11 cellular contexts compared by ENCODE assay signal in the genomic region with DNA sequence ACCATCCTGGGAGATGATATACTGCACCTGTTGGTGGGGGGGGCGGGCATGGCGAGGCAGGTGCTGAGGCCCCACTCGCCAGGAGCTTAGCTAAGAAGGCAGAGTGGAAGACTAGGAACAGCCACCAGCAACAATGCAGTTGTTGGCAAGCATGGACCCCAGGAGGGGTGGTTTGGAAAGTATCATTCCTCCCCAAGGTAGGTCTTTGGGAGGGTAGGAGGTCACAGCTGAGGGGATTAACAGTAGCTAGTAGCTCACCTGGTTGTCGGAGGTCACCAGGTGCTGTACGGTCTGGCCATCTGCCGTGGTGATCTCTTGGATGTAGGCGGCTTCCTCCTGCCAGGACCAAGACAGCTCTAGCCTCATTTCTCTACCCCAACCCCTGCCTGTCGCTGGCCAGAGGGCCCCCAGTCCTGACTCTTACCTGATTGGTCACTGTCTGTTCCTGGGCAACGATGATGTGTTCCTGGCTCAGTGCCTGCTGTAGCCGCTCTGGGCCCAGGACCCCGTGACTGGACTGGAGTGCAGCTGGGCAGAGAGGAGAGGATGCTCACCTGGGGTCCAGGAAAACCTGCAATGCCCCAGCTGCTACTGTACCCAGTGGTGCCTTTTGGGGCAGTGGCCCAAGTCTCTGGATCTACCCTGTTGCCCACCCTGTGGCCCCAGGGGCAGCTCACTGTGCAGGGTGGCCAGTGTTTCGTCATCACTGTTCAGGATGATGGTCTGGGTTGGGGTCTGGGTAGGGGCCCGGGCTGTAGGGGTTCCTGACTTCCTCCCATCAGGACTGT. TPM values are rescaled to one million over a fixed set of nuclear protein-coding genes. Genes with fewer than 3 reads are reported as not detected.
DNase-seq lines count a peak whose midpoint lies in the region; ATAC-seq, FAIRE-seq and TF ChIP-seq lines count a peak whose summit lies in the region.
"Had no signal": no experiment of that assay in that cellular context is flagged by ENCODE, and none has a peak within 500 bp of the region (broad histone marks: within the 10 kb centered on the region; RNA-seq: fewer than 3 reads in every experiment).

No MANE protein-coding gene starts in this region.

- no peak for ATAC-seq in GM19397 (IDR thresholded peaks at IDR 0.05; ENCODE audit: unreplicated experiment)
- ATAC-seq in foreskin keratinocyte, result no peak
- ATAC-seq: body of pancreas, left lung had no signal

- H3K36me3 Mint-ChIP-seq in CD8-positive, alpha-beta memory T cell, result peaks cover 0 to 95% (median 4%) of the 10 kb centered on the region in 3 donors

- intact Hi-C loops in kidney (cut with DNase I), result loop anchor here (10.0 kb wide), 1 partner anchor 145 kb away; no protein-coding TSS in a partner anchor

- peak overlapping the region in 6 of 8 donors; percentile 12 to 85 (median 56) for H3K27ac Mint-ChIP-seq in CD8-positive, alpha-beta memory T cell

- H3K27me3 Mint-ChIP-seq in CD8-positive, alpha-beta memory T cell, result no peaks in the 10 kb centered on the region

- no peak overlapping the region for H3K4me3 Mint-ChIP-seq in CD8-positive, alpha-beta memory T cell

- TF ChIP-seq POLR2A in GM19193 (IDR thresholded peaks at IDR 0.05; ENCODE audit: extremely low read depth, insufficient read depth, insufficient read length), result peak; percentile 21

- H3K36me3 ChIP-seq in CD8-positive, alpha-beta memory T cell (ENCODE audit: insufficient read depth, low read length), result peaks cover 78% of the 10 kb centered on the region
- H3K36me3 ChIP-seq in kidney (ENCODE audit: control insufficient read depth in 1 of 2, insufficient read depth in 2 of 2, low read length in 2 of 2), result peaks cover 48 to 71% of the 10 kb centered on the region in 2 donors

- CTCF ChIA-PET in CD8-positive, alpha-beta memory T cell (lab: Charles Lee), result interaction anchor here (0.9 to 1.3 kb wide), 4 partner anchors 16 to 151 kb away, joined by 3 to 6 read pairs (median 4); a partner anchor contains a TSS

- no peak for FAIRE-seq in kidney (lab: Jason Lieb, UNC)

- POLR2A ChIA-PET in CD8-positive, alpha-beta memory T cell (lab: Charles Lee), result interaction anchor here (0.5 to 4.4 kb wide), 4 partner anchors 15 to 21 kb away, joined by 6 to 26 read pairs (median 12); a partner anchor contains a TSS

- TF ChIP-seq CTCF in kidney (IDR thresholded peaks at IDR 0.05; ENCODE audit: borderline replicate concordance, extremely low read depth, insufficient read depth), result no peak
- no peak for TF ChIP-seq CTCF in foreskin keratinocyte (conservative IDR thresholded peaks at IDR 0.05)

- H3K4me3 ChIP-seq in CD8-positive, alpha-beta memory T cell (ENCODE audit: low read length), result no peak overlapping the region
- H3K4me3 ChIP-seq in kidney (ENCODE audit: low read length in 2 of 2), result no peak overlapping the region
- H3K4me3 ChIP-seq: body of pancreas, left lung, thoracic aorta had no signal

- no peak for DNase-seq in CD8-positive, alpha-beta memory T cell
- DNase-seq in kidney, result peak; percentile 56
- no peak for DNase-seq in foreskin keratinocyte
- DNase-seq: activated CD4-positive, CD25-positive, alpha-beta regulatory T cell treated with anti-CD3 and anti-CD28 coated beads, Interleukin-2, amount 50 U/mL, for 72 hours; body of pancreas; NCI-H2081 had no signal

- H3K27me3 ChIP-seq in CD8-positive, alpha-beta memory T cell (ENCODE audit: insufficient read depth, low read length, poor library complexity, severe bottlenecking), result no peaks in the 10 kb centered on the region
- no peaks in the 10 kb centered on the region for H3K27me3 ChIP-seq in foreskin keratinocyte
- H3K27me3 ChIP-seq: body of pancreas, left lung had no signal

- H3K9ac ChIP-seq in kidney (ENCODE audit: low read length in 2 of 2), result no peak overlapping the region

- H3K9me3 ChIP-seq in CD8-positive, alpha-beta memory T cell (ENCODE audit: low read length), result no peaks in the 10 kb centered on the region
- H3K9me3 ChIP-seq in kidney (ENCODE audit: control insufficient read depth in 1 of 2, low read length in 2 of 2), result no peaks in the 10 kb centered on the region
- H3K9me3 ChIP-seq: body of pancreas, left lung, thoracic aorta had no signal

- peaks cover 8 to 23% (median 18%) of the 10 kb centered on the region in 3 donors for H3K4me1 Mint-ChIP-seq in CD8-positive, alpha-beta memory T cell

- no peaks in the 10 kb centered on the region for H3K9me3 Mint-ChIP-seq in CD8-positive, alpha-beta memory T cell

- no peak overlapping the region for H3K27ac ChIP-seq in CD8-positive, alpha-beta memory T cell (ENCODE audit: low read depth, low read length)
- no peak overlapping the region for H3K27ac ChIP-seq in kidney (ENCODE audit: low read depth in 2 of 2, low read length in 2 of 2)
- H3K27ac ChIP-seq in foreskin keratinocyte, result no peak overlapping the region
- H3K27ac ChIP-seq: body of pancreas, epithelial cell of prostate, left lung, thoracic aorta had no signal

- peaks cover 10% of the 10 kb centered on the region for H3K4me1 ChIP-seq in CD8-positive, alpha-beta memory T cell (ENCODE audit: insufficient read depth, low read length)
- no peaks in the 10 kb centered on the region for H3K4me1 ChIP-seq in kidney (ENCODE audit: control insufficient read depth in 1 of 2, insufficient read depth in 1 of 2, low read depth in 1 of 2, low read length in 2 of 2)
- no peaks in the 10 kb centered on the region for H3K4me1 ChIP-seq in foreskin keratinocyte

RNA-seq across cellular contexts. Expression of a gene that starts 15.3 kb away (rescaled TPM):
- 10 to 100 TPM; 33.6 to 34.1 TPM for total RNA-seq in CD8-positive, alpha-beta memory T cell
- polyA plus RNA-seq in CD8-positive, alpha-beta memory T cell, result 88.0 TPM
- total RNA-seq in kidney (43.1 TPM), foreskin keratinocyte (14.6 and 17.2 TPM in 2 replicates)
- polyA plus RNA-seq in kidney (ENCODE audit: insufficient read depth, low read depth, low replicate concordance) (27.4 TPM), foreskin keratinocyte (19.3 and 20.7 TPM in 2 replicates)

RNA-seq across cellular contexts. Expression of a gene that starts 22.3 kb away (rescaled TPM):
- 10 to 100 TPM; 37.5 to 38.3 TPM for total RNA-seq in CD8-positive, alpha-beta memory T cell
- 14.6 TPM for polyA plus RNA-seq in CD8-positive, alpha-beta memory T cell
- total RNA-seq in kidney (22.3 TPM), foreskin keratinocyte (14.2 and 15.7 TPM in 2 replicates)
- polyA plus RNA-seq in kidney (ENCODE audit: insufficient read depth, low read depth, low replicate concordance) (5.7 TPM), foreskin keratinocyte (8.3 and 8.6 TPM in 2 replicates)

RNA-seq across cellular contexts. Expression of a gene that starts 37.8 kb away (rescaled TPM):
- 1 to 10 TPM; 2.5 to 3.2 TPM for total RNA-seq in CD8-positive, alpha-beta memory T cell
- polyA plus RNA-seq in CD8-positive, alpha-beta memory T cell, result 0.45 TPM
- total RNA-seq in kidney, result 345 TPM
- 790 TPM for polyA plus RNA-seq in kidney (ENCODE audit: insufficient read depth, low read depth, low replicate concordance)
- 58.8 and 59.5 TPM in 2 replicates for total RNA-seq in foreskin keratinocyte
- polyA plus RNA-seq in foreskin keratinocyte, result 82.8 and 86.4 TPM in 2 replicates

RNA-seq across cellular contexts. Expression of a gene that starts 58.6 kb away (rescaled TPM):
- 10 to 100 TPM; 81.1 to 82.1 TPM for total RNA-seq in CD8-positive, alpha-beta memory T cell
- 219 TPM for polyA plus RNA-seq in CD8-positive, alpha-beta memory T cell
- total RNA-seq in kidney, result 180 TPM
- polyA plus RNA-seq in kidney (ENCODE audit: insufficient read depth, low read depth, low replicate concordance), result 408 TPM
- 37.3 and 43.8 TPM in 2 replicates for total RNA-seq in foreskin keratinocyte
- 49.9 and 54.5 TPM in 2 replicates for polyA plus RNA-seq in foreskin keratinocyte

RNA-seq across cellular contexts. Expression of a gene that starts 58.7 kb away (rescaled TPM):
- 1 to 10 TPM; 2.7 to 2.8 TPM for total RNA-seq in CD8-positive, alpha-beta memory T cell
- 0.94 TPM for polyA plus RNA-seq in CD8-positive, alpha-beta memory T cell
- total RNA-seq in kidney, result 27.5 TPM
- 37.3 TPM for polyA plus RNA-seq in kidney (ENCODE audit: insufficient read depth, low read depth, low replicate concordance)
- 1.1 and 1.2 TPM in 2 replicates for total RNA-seq in foreskin keratinocyte
- 1.1 and 1.2 TPM in 2 replicates for polyA plus RNA-seq in foreskin keratinocyte

Comparison
In these comparisons a context has a peak if more than half of its experiments do, and no peak if none do; other contexts are left out.
1. RNA of a gene that starts 37.8 kb away (total RNA-seq): 345 TPM in kidney (single experiment) and 58.8 to 59.5 TPM in foreskin keratinocyte; 2.5 to 3.2 TPM in CD8-positive, alpha-beta memory T cell; every median in the first group is over 10 times any median in the second.